In the genomic region with DNA sequence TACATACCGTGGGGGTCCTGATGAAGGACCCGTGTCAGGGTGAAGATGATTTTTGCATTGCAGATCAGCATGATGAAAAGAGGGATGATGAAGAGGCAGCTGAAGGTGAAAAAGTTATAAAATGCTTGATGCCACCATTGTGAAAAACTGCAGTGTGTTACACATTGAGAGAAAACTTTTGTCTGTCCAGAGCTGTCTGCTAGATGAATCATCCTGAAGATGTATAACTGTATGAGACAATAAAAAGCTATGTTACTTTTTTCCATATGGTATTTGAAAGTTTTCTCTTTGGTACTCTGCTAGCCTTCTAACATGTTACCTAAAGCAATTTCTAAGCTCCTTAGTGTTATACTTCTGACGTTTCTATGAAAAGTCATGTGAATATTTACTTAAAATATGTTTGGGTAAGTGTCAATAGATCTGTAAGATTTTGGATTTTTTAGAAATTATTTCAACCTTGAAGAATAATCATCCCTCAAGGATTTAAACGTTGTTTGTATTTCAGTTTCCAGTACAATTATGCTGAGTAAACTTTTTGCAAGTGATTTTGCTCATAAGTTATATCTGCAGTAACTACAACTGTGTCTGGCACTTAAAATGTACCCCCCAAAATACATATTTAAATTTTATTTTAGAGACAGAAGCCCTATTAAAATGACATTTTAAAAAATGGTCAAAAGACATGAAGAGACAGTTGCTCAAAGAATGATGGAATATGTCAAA, we compare ENCODE assay signal across 31 cellular contexts. TPM values are rescaled to one million over a fixed set of nuclear protein-coding genes. Genes with fewer than 3 reads are reported as not detected.
A peak's percentile ranks its signal among the peaks of the same experiment; 100 is the strongest.
DNase-seq lines count a peak whose midpoint lies in the region; ATAC-seq and TF ChIP-seq lines count a peak whose summit lies in the region.
"Had no signal": no experiment of that assay in that cellular context is flagged by ENCODE, and none has a peak within 500 bp of the region (broad histone marks: within the 10 kb centered on the region; RNA-seq: fewer than 3 reads in every experiment).

No MANE protein-coding gene starts in this region.

- no peaks in the 10 kb centered on the region for H3K9me3 ChIP-seq in RWPE2 (ENCODE audit: severe bottlenecking)
- H3K9me3 ChIP-seq in psoas muscle, result no peaks in the 10 kb centered on the region
- H3K9me3 ChIP-seq: left ventricle myocardium inferior, neutrophil, thyroid gland, vagina had no signal

- peak; percentile 71 for ATAC-seq in RWPE2 (ENCODE audit: low read depth)
- ATAC-seq in psoas muscle, result no peak
- ATAC-seq in GM21825 (IDR thresholded peaks at IDR 0.05; ENCODE audit: unreplicated experiment), result no peak
- ATAC-seq in GM18505 (IDR thresholded peaks at IDR 0.05; ENCODE audit: unreplicated experiment), result no peak
- ATAC-seq: activated CD4-positive, alpha-beta T cell treated with anti-CD3 and anti-CD28 coated beads for 36 hours; GM12878 had no signal

- H3K27ac ChIP-seq in RWPE2 (ENCODE audit: poor library complexity, severe bottlenecking) (no peak overlapping the region), psoas muscle (no peak overlapping the region)
- H3K27ac ChIP-seq: left ventricle myocardium inferior, neutrophil, RWPE1, SK-N-MC, thyroid gland, vagina had no signal

- no peak for TF ChIP-seq CTCF in RWPE2 (IDR thresholded peaks at IDR 0.05; ENCODE audit: poor library complexity, severe bottlenecking)
- no peak for TF ChIP-seq CTCF in choroid plexus epithelial cell (conservative IDR thresholded peaks at IDR 0.05; ENCODE audit: low read depth, low read length)
- TF ChIP-seq CTCF in psoas muscle (IDR thresholded peaks at IDR 0.05), result no peak

- peak; percentile 34 for DNase-seq in HCEC 1CT
- no peak for DNase-seq in RWPE2 (ENCODE audit: low spot score)
- peak; percentile 50 for DNase-seq in choroid plexus epithelial cell (ENCODE audit: low read depth)
- DNase-seq in kidney tubule cell (ENCODE audit: low spot score), result peak; percentile 34
- no peak for DNase-seq in activated naive CD4-positive, alpha-beta T cell treated with anti-CD3 and anti-CD28 coated beads, Interleukin-2, amount 50 U/mL, for 16 hours
- no peak for DNase-seq in psoas muscle
- DNase-seq: activated CD4-positive, alpha-beta T cell treated with anti-CD3 and anti-CD28 coated beads for 36 hours; activated effector memory CD4-positive, alpha-beta T cell treated with Interleukin-2 at 50 U/mL for 16 hours; activated T-cell treated with anti-CD3 and anti-CD28 coated beads for 4 hours; Calu3; DND-41; immature natural killer cell; left ventricle myocardium inferior; naive B cell; NCI-H1417 treated with DMSO at 0.1 percent for 48 hours; NCI-H345; NCI-H748 treated with DMSO at 0.1 percent for 48 hours; thyroid gland had no signal

- no peak for TF ChIP-seq POLR2A in GM18505 (IDR thresholded peaks at IDR 0.05; ENCODE audit: borderline replicate concordance, extremely low read depth, insufficient read depth, insufficient read length)

- 70 to 76% (median 75%) methylated on average over 4 of the region's 4 CpGs for WGBS in psoas muscle, 3 donors

- intact Hi-C loops in psoas muscle (cut with DNase I), result loop anchor here in 1 of 2 donors (10.0 kb wide), 1 partner anchor 430 kb away; no protein-coding TSS in a partner anchor

- H3K4me3 ChIP-seq in RWPE2 (ENCODE audit: severe bottlenecking) (no peak overlapping the region), choroid plexus epithelial cell (ENCODE audit: low read depth, low read length) (no peak overlapping the region), psoas muscle (no peak overlapping the region)
- H3K4me3 ChIP-seq: GM12878, left ventricle myocardium inferior, SK-N-MC, thyroid gland, vagina had no signal

- H3K4me1 ChIP-seq in RWPE2 (ENCODE audit: insufficient read depth, poor library complexity, severe bottlenecking) (peaks cover 10% of the 10 kb centered on the region), psoas muscle (no peaks in the 10 kb centered on the region)
- H3K4me1 ChIP-seq: left ventricle myocardium inferior, thyroid gland, vagina had no signal

- no peaks in the 10 kb centered on the region for H3K27me3 ChIP-seq in RWPE2 (ENCODE audit: insufficient read depth, poor library complexity, severe bottlenecking)
- no peaks in the 10 kb centered on the region for H3K27me3 ChIP-seq in psoas muscle (ENCODE audit: insufficient read depth in 3 of 3, low read length in 2 of 3)
- H3K27me3 ChIP-seq: neutrophil, thyroid gland, vagina had no signal

- H3K36me3 ChIP-seq in RWPE2 (ENCODE audit: low read depth) (no peaks in the 10 kb centered on the region), psoas muscle (ENCODE audit: insufficient read depth in 1 of 2, low read depth in 1 of 2) (no peaks in the 10 kb centered on the region)
- H3K36me3 ChIP-seq: left ventricle myocardium inferior, neutrophil, thyroid gland, vagina had no signal

RNA-seq across cellular contexts. Expression of gene GNRHR, which starts 9.5 kb away (rescaled TPM):
- total RNA-seq in psoas muscle, result not detected
- not detected for polyA plus RNA-seq in psoas muscle
- total RNA-seq: activated CD4-positive, alpha-beta T cell treated with anti-CD3 and anti-CD28 coated beads for 36 hours; Calu3; frontal cortex; GM12878; H1; left ventricle myocardium inferior; mesothelial cell of epicardium; pulmonary artery endothelial cell; T-helper 2 cell treated with Interferon-gamma antibody and Interleukin-4, amounts not matched to agents 100 ng/mL and 5 ng/mL, for 36 hours; thyroid gland; vagina had no signal
- polyA plus RNA-seq: CD14-positive monocyte, H1, immature natural killer cell had no signal

RNA-seq across cellular contexts. Expression of gene UBA6, which starts 43.8 kb away (rescaled TPM):
- total RNA-seq in psoas muscle, result 10 to 100 TPM; 12.0 to 37.9 (median 23.8) TPM
- 10 to 100 TPM in 1 of 3 donors, 1 to 10 TPM in 2; 3.3 to 14.3 (median 7.5) TPM for polyA plus RNA-seq in psoas muscle

Comparison
In these comparisons a context has a peak if more than half of its experiments do, and no peak if none do; other contexts are left out.
1. DNase-seq: peak in HCEC 1CT (single experiment), choroid plexus epithelial cell (single experiment) and kidney tubule cell (single experiment); none in RWPE2 (single experiment), activated naive CD4-positive, alpha-beta T cell treated with anti-CD3 and anti-CD28 coated beads, Interleukin-2, amount 50 U/mL, for 16 hours (single experiment) and psoas muscle (0 of 2).